In genomic region chr15:77030042-77030927, GRCh38 we compare ENCODE assay signal across 9 cellular contexts. TPM values are rescaled to one million over a fixed set of nuclear protein-coding genes. Genes with fewer than 3 reads are reported as not detected.
DNase-seq lines count a peak whose midpoint lies in the region; ATAC-seq and TF ChIP-seq lines count a peak whose summit lies in the region.
"Had no signal": no experiment of that assay in that cellular context is flagged by ENCODE, and none has a peak within 500 bp of the region (broad histone marks: within the 10 kb centered on the region; RNA-seq: fewer than 3 reads in every experiment).

No MANE protein-coding gene starts in this region.

- POLR2A ChIA-PET in HCT116 (lab: Charles Lee) = no interaction called here

- no peaks in the 10 kb centered on the region for H3K27me3 ChIP-seq in HCT116 (ENCODE audit: insufficient read depth, low read length)
- H3K27me3 ChIP-seq: vagina had no signal

- H3K9me2 ChIP-seq in HCT116 (ENCODE audit: insufficient read depth) = no peaks in the 10 kb centered on the region

- H3K27ac ChIP-seq in HCT116 (ENCODE audit: low read depth, low read length) (no peak overlapping the region), SK-N-MC (no peak overlapping the region)
- H3K27ac ChIP-seq: vagina had no signal

- TF ChIP-seq POLR2A in HCT116 (IDR thresholded peaks at IDR 0.05; ENCODE audit: borderline replicate concordance, extremely low read depth, insufficient read depth, insufficient read length) = no peak

- DNase-seq in HCT116 (ENCODE audit: low read depth, low spot score) (no peak), SK-N-MC (ENCODE audit: low read depth, low spot score) (no peak), left cardiac atrium (peak; percentile 16)
- peak; percentile 2 for DNase-seq in stimulated activated CD4-positive, alpha-beta T cell treated with anti-CD3 and anti-CD28 coated beads, Interleukin-4, amount 100 ng/mL, for 24 hours
- no peak for DNase-seq in activated T-cell treated with anti-CD3 and anti-CD28 coated beads, Interleukin-2, amount 50 U/mL, for 1 hour

- H3K4me3 ChIP-seq in HCT116 (replicated peaks in 1 of 2; ENCODE audit: low read depth in 1 of 2, low read length in 2 of 2) (no peak overlapping the region), SK-N-MC (no peak overlapping the region)
- H3K4me3 ChIP-seq: K562, vagina had no signal

- peaks cover 0 to 4% of the 10 kb centered on the region in 2 experiments; a peak in 1 of 4 replicates for H3K4me1 ChIP-seq in HCT116 (ENCODE audit: control insufficient read depth in 1 of 2, insufficient read depth in 2 of 2, low read length in 2 of 2)

- no TSS peak for BruUV-seq in HCT116 (replicated peaks; lab: Mats Ljungman, UMichigan)

- TF ChIP-seq RAD21 in HCT116 (IDR thresholded peaks at IDR 0.05; ENCODE audit: low read depth) = no peak

- TF ChIP-seq CTCF in HCT116 (IDR thresholded peaks at IDR 0.05 in 2 of 3, conservative IDR thresholded peaks at IDR 0.05 in 1 of 3; ENCODE audit: borderline replicate concordance in 1 of 3, insufficient read depth in 1 of 3, low read depth in 2 of 3, low read length in 2 of 3) = no peak

- intact Hi-C loops in HCT116 (cut with micrococcal nuclease) = no loop called here
- intact Hi-C loops in left cardiac atrium (cut with DNase I) = no loop called here

- ATAC-seq in HCT116 (peak; percentile 33; the same call in 1 of the 2 replicates), left cardiac atrium (no peak), GM21360 (IDR thresholded peaks at IDR 0.05; ENCODE audit: unreplicated experiment) (no peak), HG02610 (IDR thresholded peaks at IDR 0.05; ENCODE audit: unreplicated experiment) (no peak)

- no peaks in the 10 kb centered on the region for H4K20me1 ChIP-seq in HCT116 (ENCODE audit: insufficient read depth)

- H3K9me3 ChIP-seq in HCT116 (ENCODE audit: control insufficient read depth in 1 of 2, insufficient read depth in 1 of 2, low read depth in 1 of 2, low read length in 2 of 2) (no peaks in the 10 kb centered on the region), SK-N-MC (ENCODE audit: low read depth, low read length) (no peaks in the 10 kb centered on the region)
- H3K9me3 ChIP-seq: vagina had no signal

- CTCF ChIA-PET in HCT116 (lab: Charles Lee) = interaction anchor here (1.0 kb wide), 1 partner anchor 513 kb away, joined by 3 read pairs; no protein-coding TSS in a partner anchor

- H3K79me2 ChIP-seq in HCT116 (ENCODE audit: insufficient read depth, low read length) = no peaks in the 10 kb centered on the region

- no peak overlapping the region for H3K4me2 ChIP-seq in HCT116 (ENCODE audit: low read length)

- H3K36me3 ChIP-seq in HCT116 (ENCODE audit: control insufficient read depth in 1 of 2, insufficient read depth in 2 of 2, low read length in 2 of 2) (no peaks in the 10 kb centered on the region), SK-N-MC (ENCODE audit: insufficient read depth, low read length) (no peaks in the 10 kb centered on the region)
- H3K36me3 ChIP-seq: vagina had no signal

- H3K9ac ChIP-seq in HCT116 (ENCODE audit: low read length) (no peak overlapping the region), SK-N-MC (ENCODE audit: insufficient read length) (peak overlapping the region; percentile 57)

- RAD21 ChIA-PET in HCT116 (lab: Charles Lee; ENCODE audit: low non-redundant PET in 1 of 2, low total read pairs in 2 of 2, uncharacterized antibody in 2 of 2, unreplicated experiment in 2 of 2) = no interaction called here

- no peak overlapping the region for H2AFZ ChIP-seq in HCT116 (ENCODE audit: low read depth, low read length, poor library complexity, severe bottlenecking)

TF ChIP-seq in HCT116, 20 proteins besides CTCF, POLR2A, EP300 and RAD21:
- TF ChIP-seq YY1 (IDR thresholded peaks at IDR 0.05; ENCODE audit: extremely low read depth, insufficient replicate concordance, low read depth, low read length) = no peak
- no peak for TF ChIP-seq EZH2phosphoT487 (IDR thresholded peaks at IDR 0.05; ENCODE audit: borderline replicate concordance)
- TF ChIP-seq MAX (IDR thresholded peaks at IDR 0.05) = no peak
- TF ChIP-seq ZNF274 (IDR thresholded peaks at IDR 0.05; ENCODE audit: low read depth, low read length) = no peak
- no peak for TF ChIP-seq EGR1 (IDR thresholded peaks at IDR 0.05; ENCODE audit: low read depth)
- TF ChIP-seq ELF1 (IDR thresholded peaks at IDR 0.05; ENCODE audit: borderline replicate concordance, low read depth) = no peak
- TF ChIP-seq FOSL1 (IDR thresholded peaks at IDR 0.05; ENCODE audit: low read depth) = no peak
- TF ChIP-seq ZBTB33 (IDR thresholded peaks at IDR 0.05; ENCODE audit: extremely low read depth, insufficient replicate concordance, low read length) = no peak
- TF ChIP-seq CEBPB (IDR thresholded peaks at IDR 0.05; ENCODE audit: low read depth) = no peak
- no peak for TF ChIP-seq EZH2 (IDR thresholded peaks at IDR 0.05)
- TF ChIP-seq JUND (IDR thresholded peaks at IDR 0.05) = no peak
TF ChIP-seq in HCT116: peak in this region for 0.

RNA-seq across cellular contexts. Expression of gene PSTPIP1, which starts 35.4 kb away (rescaled TPM):
- total RNA-seq in HCT116 (2021; ENCODE audit: unreplicated experiment) = 0.79 TPM
- 0.09 TPM in 1 of 2 replicates, not detected in the other for polyA plus RNA-seq in HCT116 (2012)
- 10 to 100 TPM in 1 of 2 donors, 1 to 10 TPM in 1; 6.1 to 14.1 TPM for total RNA-seq in left cardiac atrium
- total RNA-seq: K562 had no signal
- polyA plus RNA-seq: K562 had no signal

RNA-seq across cellular contexts. Expression of gene TSPAN3, which starts 40.6 kb away (rescaled TPM):
- total RNA-seq in HCT116 (2021; ENCODE audit: unreplicated experiment) = 140 TPM
- 141 and 173 TPM in 2 replicates for polyA plus RNA-seq in HCT116 (2012)
- total RNA-seq in left cardiac atrium = 100 to 1,000 TPM; 143 to 151 TPM

Comparison
In these comparisons a context has a peak if more than half of its experiments do, and no peak if none do; other contexts are left out.
1. DNase-seq: peak in left cardiac atrium (single experiment) and stimulated activated CD4-positive, alpha-beta T cell treated with anti-CD3 and anti-CD28 coated beads, Interleukin-4, amount 100 ng/mL, for 24 hours (single experiment); none in HCT116 (single experiment), SK-N-MC (single experiment) and activated T-cell treated with anti-CD3 and anti-CD28 coated beads, Interleukin-2, amount 50 U/mL, for 1 hour (single experiment).